ENCODE assay signal across 8 cellular contexts in the genomic region with DNA sequence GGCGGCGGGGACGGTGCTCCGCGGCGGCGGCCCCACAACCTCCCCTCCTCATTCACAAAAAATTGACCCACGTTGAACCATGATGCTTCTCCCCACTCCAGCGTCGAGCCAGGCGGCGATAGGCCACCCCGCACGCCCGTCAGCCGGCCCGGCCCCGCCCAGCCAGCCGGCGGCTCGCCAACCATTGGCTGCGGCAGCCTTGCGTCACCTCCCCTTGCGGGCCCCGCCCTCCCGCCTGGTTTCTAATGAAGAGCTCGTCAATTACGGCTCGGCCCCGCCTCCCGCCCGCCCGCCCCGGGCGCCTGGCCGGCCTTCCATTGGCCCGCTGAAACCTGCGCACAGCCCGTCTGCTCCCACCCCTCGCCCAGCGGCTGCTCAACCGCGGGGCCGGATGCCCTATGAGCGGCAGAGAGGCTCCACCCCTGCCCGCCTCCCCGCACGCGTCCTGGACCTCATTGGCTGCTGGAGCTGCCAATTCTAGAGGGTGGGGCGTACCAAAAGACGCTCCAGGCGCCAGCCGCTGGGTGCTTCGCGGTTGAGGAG. TPM values are rescaled to one million over a fixed set of nuclear protein-coding genes. Genes with fewer than 3 reads are reported as not detected.
A peak's percentile ranks its signal among the peaks of the same experiment; 100 is the strongest.
DNase-seq lines count a peak whose midpoint lies in the region; ATAC-seq lines count a peak whose summit lies in the region.

A gene (minus strand): TSS at position 114 of the 543 bp plus-strand sequence. CDS start 48,321 bp downstream, outside the sequence.

- H3K4me1 Mint-ChIP-seq in naive thymus-derived CD8-positive, alpha-beta T cell, result peaks cover 24 to 46% (median 43%) of the 10 kb centered on the region in 4 donors
- peaks cover 19 to 41% of the 10 kb centered on the region in 2 donors for H3K4me1 Mint-ChIP-seq in stimulated activated naive B cell treated with anti-CD40 and anti-IgM and Interleukin-4, amounts not matched to agents 10 μg/mL and 1 μg/mL and 100 μg/mL, for 72 hours

- POLR2A ChIA-PET in naive thymus-derived CD8-positive, alpha-beta T cell (lab: Charles Lee), result interaction anchor here (0.6 to 1.8 kb wide), 25 partner anchors 9 to 625 kb away, joined by 3 to 28 read pairs (median 3); a partner anchor contains a TSS

- H3K27me3 ChIP-seq in HAP-1 (ENCODE audit: low read depth), result no peaks in the 10 kb centered on the region
- no peaks in the 10 kb centered on the region for H3K27me3 ChIP-seq in MG63

- H3K4me1 ChIP-seq in HAP-1, result peaks cover 30% of the 10 kb centered on the region

- H3K36me3 Mint-ChIP-seq in naive thymus-derived CD8-positive, alpha-beta T cell, result no peaks in the 10 kb centered on the region
- H3K36me3 Mint-ChIP-seq in stimulated activated naive B cell treated with anti-CD40 and anti-IgM and Interleukin-4, amounts not matched to agents 10 μg/mL and 1 μg/mL and 100 μg/mL, for 72 hours, result peaks cover 1 to 11% of the 10 kb centered on the region in 2 donors

- in situ Hi-C loops in HAP-1 (cut with MboI; ENCODE audit: low sequenced_read_pairs), result no loop called here

- H3K27me3 Mint-ChIP-seq in naive thymus-derived CD8-positive, alpha-beta T cell, result peaks cover 0 to 1% (median 0%) of the 10 kb centered on the region in 5 donors
- peaks cover 6 to 14% of the 10 kb centered on the region in 2 donors for H3K27me3 Mint-ChIP-seq in stimulated activated naive B cell treated with anti-CD40 and anti-IgM and Interleukin-4, amounts not matched to agents 10 μg/mL and 1 μg/mL and 100 μg/mL, for 72 hours

- peak within 1 kb of the TSS; percentile 88 to 96 (median 92) for H3K4me3 Mint-ChIP-seq in naive thymus-derived CD8-positive, alpha-beta T cell
- peak within 1 kb of the TSS; percentile 91 to 98 for H3K4me3 Mint-ChIP-seq in stimulated activated naive B cell treated with anti-CD40 and anti-IgM and Interleukin-4, amounts not matched to agents 10 μg/mL and 1 μg/mL and 100 μg/mL, for 72 hours

- ATAC-seq in naive thymus-derived CD8-positive, alpha-beta T cell, result peak; percentile 86 to 88
- ATAC-seq in stimulated activated naive B cell treated with anti-CD40 and anti-IgM and Interleukin-4, amounts not matched to agents 10 μg/mL and 1 μg/mL and 100 μg/mL, for 72 hours (replicated peaks), result peak; percentile 91 to 93

- peak within 1 kb of the TSS; percentile 92 to 99 (median 98) for H3K27ac Mint-ChIP-seq in naive thymus-derived CD8-positive, alpha-beta T cell
- peak within 1 kb of the TSS; percentile 100 for H3K27ac Mint-ChIP-seq in stimulated activated naive B cell treated with anti-CD40 and anti-IgM and Interleukin-4, amounts not matched to agents 10 μg/mL and 1 μg/mL and 100 μg/mL, for 72 hours

- H3K9me3 ChIP-seq in HAP-1 (no peaks in the 10 kb centered on the region), MG63 (no peaks in the 10 kb centered on the region)

- DNase-seq in Daoy (ENCODE audit: low read depth) (peak; percentile 98), HAP-1 (ENCODE audit: low spot score in 2 of 2) (peak; percentile 95 to 99), MG63 (peak; percentile 98), SHP77 treated with DMSO at 0.1 percent for 48 hours (lab: John Stamatoyannopoulos, UW) (peak; percentile 94), fibroblast of peridontal ligament (ENCODE audit: extremely low read depth) (peak; percentile 97)
- DNase-seq in activated effector memory CD4-positive, alpha-beta T cell treated with Interleukin-2 at 50 U/mL for 16 hours, result peak; percentile 100
- peak; percentile 95 to 100 (median 99) for DNase-seq in naive thymus-derived CD8-positive, alpha-beta T cell
- peak; percentile 98 for DNase-seq in stimulated activated naive B cell treated with anti-CD40 and anti-IgM and Interleukin-4, amounts not matched to agents 10 μg/mL and 1 μg/mL and 100 μg/mL, for 72 hours

- H3K4me3 ChIP-seq in HAP-1 (peak within 1 kb of the TSS; percentile 74), MG63 (peak within 1 kb of the TSS; percentile 83)

- H3K36me3 ChIP-seq in HAP-1 (replicated peaks) (no peaks in the 10 kb centered on the region), MG63 (no peaks in the 10 kb centered on the region)

- no peaks in the 10 kb centered on the region for H3K9me3 Mint-ChIP-seq in naive thymus-derived CD8-positive, alpha-beta T cell
- no peaks in the 10 kb centered on the region for H3K9me3 Mint-ChIP-seq in stimulated activated naive B cell treated with anti-CD40 and anti-IgM and Interleukin-4, amounts not matched to agents 10 μg/mL and 1 μg/mL and 100 μg/mL, for 72 hours

RNA-seq across cellular contexts. Expression of the gene that starts here (rescaled TPM):
- 3.1 and 5.5 TPM in 2 replicates for total RNA-seq in Daoy (2014; rRNA removed; shearing (Covaris generic))
- 5.2 and 27.3 TPM in 2 replicates for total RNA-seq in MG63 (2014; rRNA removed; shearing (Covaris generic); ENCODE audit: low replicate concordance)
- total RNA-seq in naive thymus-derived CD8-positive, alpha-beta T cell, result 10 to 100 TPM; 31.7 to 37.3 TPM
- polyA plus RNA-seq in naive thymus-derived CD8-positive, alpha-beta T cell, result 10 to 100 TPM in 1 of 3 donors, 1 to 10 TPM in 2; 2.8 to 10.1 (median 8.0) TPM

Comparison
In these comparisons a context has a peak if more than half of its experiments do, and no peak if none do; other contexts are left out.
1. Peak in every context shown above with its lines: DNase-seq, ATAC-seq and H3K4me3 ChIP-seq.